Comparison of ENCODE assay signal across 24 cellular contexts in the genomic region with DNA sequence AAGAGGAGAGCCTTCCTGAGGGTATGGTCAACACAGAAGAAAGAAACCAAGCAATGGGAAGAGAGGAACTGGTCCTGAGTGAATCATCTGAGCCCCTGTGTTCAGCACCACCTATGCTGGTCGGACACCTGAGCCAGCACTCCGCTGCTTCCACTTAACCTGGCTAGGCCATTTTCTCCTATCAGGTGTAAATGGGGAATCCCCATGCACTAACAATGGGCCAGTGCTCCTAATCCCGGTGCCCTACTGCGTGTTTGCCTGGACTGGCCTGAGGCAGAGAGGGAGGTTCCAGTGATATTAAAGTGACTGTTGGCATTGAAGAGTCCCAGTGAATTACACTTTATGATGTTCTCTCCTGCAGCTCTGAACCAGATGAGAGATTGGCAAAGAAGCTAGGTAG. TPM values are rescaled to one million over a fixed set of nuclear protein-coding genes. Genes with fewer than 3 reads are reported as not detected.
DNase-seq lines count a peak whose midpoint lies in the region; ATAC-seq and TF ChIP-seq lines count a peak whose summit lies in the region.
"Had no signal": no experiment of that assay in that cellular context is flagged by ENCODE, and none has a peak within 500 bp of the region (broad histone marks: within the 10 kb centered on the region; RNA-seq: fewer than 3 reads in every experiment).

No MANE protein-coding gene starts in this region.

- H3K23ac ChIP-seq in mesendoderm (ENCODE audit: low read length): no peak overlapping the region

- H3K4me3 Mint-ChIP-seq in activated T-cell treated with anti-CD3 and anti-CD28 coated beads, Interleukin-2, amount 50 U/mL, for 72 hours: peak overlapping the region; percentile 56 to 65
- H3K4me3 Mint-ChIP-seq in activated CD8-positive, alpha-beta T cell treated with anti-CD3 and anti-CD28 coated beads for 36 hours: no peak overlapping the region
- H3K4me3 Mint-ChIP-seq: CD4-positive, alpha-beta T cell had no signal

- no peak overlapping the region for H3K18ac ChIP-seq in mesendoderm (ENCODE audit: low read length)

- H3K4me1 ChIP-seq in mesendoderm (ENCODE audit: control insufficient read depth, low read depth, low read length): peaks cover 10% of the 10 kb centered on the region
- H3K4me1 ChIP-seq: A549 had no signal

- peak overlapping the region; percentile 14 for H2AK5ac ChIP-seq in mesendoderm (ENCODE audit: low read length)

- TF ChIP-seq CTCF in WERI-Rb-1 (IDR thresholded peaks at IDR 0.05; ENCODE audit: low read depth, low read length): no peak
- TF ChIP-seq CTCF in activated CD8-positive, alpha-beta T cell treated with anti-CD3 and anti-CD28 coated beads for 36 hours (IDR thresholded peaks at IDR 0.05): no peak

- H3K4me3 ChIP-seq in WERI-Rb-1 (ENCODE audit: low read depth, low read length) (no peak overlapping the region), mesendoderm (ENCODE audit: low read length) (no peak overlapping the region)
- H3K4me3 ChIP-seq: A549 had no signal

- H3K27me3 ChIP-seq in WERI-Rb-1 (ENCODE audit: insufficient read depth, low read depth, severe bottlenecking) (no peaks in the 10 kb centered on the region), mesendoderm (ENCODE audit: insufficient read depth, low read length, poor library complexity) (no peaks in the 10 kb centered on the region)

- no peak overlapping the region for H2BK120ac ChIP-seq in mesendoderm (ENCODE audit: low read depth, low read length)

- H3K9me3 Mint-ChIP-seq in activated T-cell treated with anti-CD3 and anti-CD28 coated beads, Interleukin-2, amount 50 U/mL, for 72 hours: no peaks in the 10 kb centered on the region
- no peaks in the 10 kb centered on the region for H3K9me3 Mint-ChIP-seq in activated CD8-positive, alpha-beta T cell treated with anti-CD3 and anti-CD28 coated beads for 36 hours
- H3K9me3 Mint-ChIP-seq: CD4-positive, alpha-beta T cell had no signal

- no peak overlapping the region for H4K5ac ChIP-seq in mesendoderm (ENCODE audit: low read length)

- H3K4ac ChIP-seq in mesendoderm (ENCODE audit: low read depth, low read length): no peak overlapping the region

- H3K36me3 Mint-ChIP-seq in activated T-cell treated with anti-CD3 and anti-CD28 coated beads, Interleukin-2, amount 50 U/mL, for 72 hours (ENCODE audit: insufficient read depth in 2 of 2): peaks cover 0 to 2% of the 10 kb centered on the region in 2 donors
- H3K36me3 Mint-ChIP-seq in activated CD8-positive, alpha-beta T cell treated with anti-CD3 and anti-CD28 coated beads for 36 hours (ENCODE audit: low read depth): no peaks in the 10 kb centered on the region

- no peaks in the 10 kb centered on the region for H3K79me2 ChIP-seq in mesendoderm (ENCODE audit: control insufficient read depth, insufficient read depth, low read length)

- H2BK5ac ChIP-seq in mesendoderm (ENCODE audit: low read length): no peak overlapping the region

- no peak for DNase-seq in activated T-cell treated with anti-CD3 and anti-CD28 coated beads, Interleukin-2, amount 50 U/mL, for 72 hours
- no peak for DNase-seq in activated T-cell treated with anti-CD3 and anti-CD28 coated beads, Interleukin-2, amount 50 U/mL, for 48 hours
- DNase-seq in WERI-Rb-1 (no peak), mesendoderm (peak; percentile 82), cerebellar nuclear complex (lab: John Stamatoyannopoulos, UW) (no peak)
- DNase-seq in activated CD8-positive, alpha-beta T cell treated with anti-CD3 and anti-CD28 coated beads for 36 hours: no peak
- DNase-seq: Caco-2; CD4-positive, alpha-beta T cell; GDM1; GOT3; KG1; MV-4-11; NCI-H1417; NCI-H187; NCI-H2107; NCI-H2227 treated with DMSO at 0.1 percent for 48 hours; NCI-H510A treated with DMSO at 0.1 percent for 48 hours; NCI-H774; PC-3; RPMI8226; SHP77 treated with DMSO at 0.1 percent for 48 hours had no signal

- POLR2A ChIA-PET in activated CD8-positive, alpha-beta T cell treated with anti-CD3 and anti-CD28 coated beads for 36 hours (lab: Charles Lee): interaction anchor here (1.1 kb wide), 1 partner anchor 51 kb away, joined by 4 read pairs; no protein-coding TSS in a partner anchor

- H3K36me3 ChIP-seq in WERI-Rb-1: no peaks in the 10 kb centered on the region
- H3K36me3 ChIP-seq in mesendoderm (ENCODE audit: control insufficient read depth, insufficient read depth, low read length): no peaks in the 10 kb centered on the region

- H3K4me1 Mint-ChIP-seq in activated T-cell treated with anti-CD3 and anti-CD28 coated beads, Interleukin-2, amount 50 U/mL, for 72 hours (ENCODE audit: low read depth): peaks cover 42% of the 10 kb centered on the region
- peaks cover 28% of the 10 kb centered on the region for H3K4me1 Mint-ChIP-seq in activated CD8-positive, alpha-beta T cell treated with anti-CD3 and anti-CD28 coated beads for 36 hours (ENCODE audit: low read depth)

- H3K79me1 ChIP-seq in mesendoderm (ENCODE audit: low read length): no peaks in the 10 kb centered on the region

- no peak overlapping the region for H3K9ac ChIP-seq in mesendoderm (ENCODE audit: low read length)

- WGBS in mesendoderm (ENCODE audit: extremely low coverage, insufficient coverage, low lambda C conversion rate): no CpG with 5 or more reads among the region's 4 CpGs

- H3K56ac ChIP-seq in mesendoderm (ENCODE audit: low read length): no peak overlapping the region

- no peak overlapping the region for H4K8ac ChIP-seq in mesendoderm (ENCODE audit: low read depth, low read length)

- no peak for ATAC-seq in activated T-cell treated with anti-CD3 and anti-CD28 coated beads, Interleukin-2, amount 50 U/mL, for 72 hours (replicated peaks in 1 of 2)
- peak; percentile 25 for ATAC-seq in GM21737 (IDR thresholded peaks at IDR 0.05; ENCODE audit: unreplicated experiment)
- ATAC-seq in activated CD8-positive, alpha-beta T cell treated with anti-CD3 and anti-CD28 coated beads for 36 hours: no peak
- no peak for ATAC-seq in GM19395 (IDR thresholded peaks at IDR 0.05; ENCODE audit: unreplicated experiment)
- ATAC-seq: PC-3 had no signal

- H2BK15ac ChIP-seq in mesendoderm (replicated peaks; ENCODE audit: low read depth): no peak overlapping the region

- CTCF ChIA-PET in activated CD8-positive, alpha-beta T cell treated with anti-CD3 and anti-CD28 coated beads for 36 hours (lab: Charles Lee): interaction anchor here (0.9 to 5.2 kb wide), 3 partner anchors 14 to 111 kb away, joined by 3 to 36 read pairs (median 7); a partner anchor contains a TSS

- H3K4me2 ChIP-seq in mesendoderm (ENCODE audit: low read length): no peak overlapping the region
- H3K4me2 ChIP-seq: A549 had no signal

- H3K27ac Mint-ChIP-seq in activated T-cell treated with anti-CD3 and anti-CD28 coated beads, Interleukin-2, amount 50 U/mL, for 72 hours: peak overlapping the region; percentile 86
- H3K27ac Mint-ChIP-seq in activated CD8-positive, alpha-beta T cell treated with anti-CD3 and anti-CD28 coated beads for 36 hours: no peak overlapping the region
- H3K27ac Mint-ChIP-seq: CD4-positive, alpha-beta T cell had no signal

- H3K9me3 ChIP-seq in WERI-Rb-1 (ENCODE audit: severe bottlenecking): peaks cover 15% of the 10 kb centered on the region
- H3K9me3 ChIP-seq: A549, Caco-2 had no signal

- peak overlapping the region; percentile 75 for H3K27ac ChIP-seq in WERI-Rb-1
- peak overlapping the region; percentile 55 for H3K27ac ChIP-seq in mesendoderm (ENCODE audit: low read depth, low read length)
- H3K27ac ChIP-seq: A549 had no signal

- H3K27me3 Mint-ChIP-seq in activated T-cell treated with anti-CD3 and anti-CD28 coated beads, Interleukin-2, amount 50 U/mL, for 72 hours (ENCODE audit: low read depth): peaks cover 19% of the 10 kb centered on the region
- H3K27me3 Mint-ChIP-seq in activated CD8-positive, alpha-beta T cell treated with anti-CD3 and anti-CD28 coated beads for 36 hours: peaks cover 15% of the 10 kb centered on the region

- intact Hi-C loops in activated CD8-positive, alpha-beta T cell treated with anti-CD3 and anti-CD28 coated beads for 36 hours (cut with micrococcal nuclease): no loop called here

RNA-seq across cellular contexts. Expression of a gene that starts 34.4 kb away (rescaled TPM):
- total RNA-seq in activated T-cell treated with anti-CD3 and anti-CD28 coated beads, Interleukin-2, amount 50 U/mL, for 72 hours: 10 to 100 TPM; 24.2 to 43.8 TPM
- polyA plus RNA-seq in mesendoderm (2013, experiment 1 of 2): 7.8 TPM
- 7.8 TPM for polyA plus RNA-seq in mesendoderm (2013, experiment 2 of 2)
- total RNA-seq in activated CD8-positive, alpha-beta T cell treated with anti-CD3 and anti-CD28 coated beads for 36 hours: 10 to 100 TPM; 24.4 to 25.3 TPM

RNA-seq across cellular contexts. Expression of a gene that starts 37.2 kb away (rescaled TPM):
- under 1 TPM in 1 of 2 donors, not detected in 1; 0.51 TPM for total RNA-seq in activated T-cell treated with anti-CD3 and anti-CD28 coated beads, Interleukin-2, amount 50 U/mL, for 72 hours
- 11.5 TPM for polyA plus RNA-seq in mesendoderm (2013, experiment 1 of 2)
- 10.9 TPM for polyA plus RNA-seq in mesendoderm (2013, experiment 2 of 2)
- not detected for total RNA-seq in activated CD8-positive, alpha-beta T cell treated with anti-CD3 and anti-CD28 coated beads for 36 hours
- total RNA-seq: CD4-positive, alpha-beta T cell had no signal
